ENCODE assay signal across 11 cellular contexts in genomic region chr5:88979244-88979643, GRCh38.
DNase-seq lines count a peak whose midpoint lies in the region; ATAC-seq lines count a peak whose summit lies in the region.
"Had no signal": no experiment of that assay in that cellular context is flagged by ENCODE, and none has a peak within 500 bp of the region (broad histone marks: within the 10 kb centered on the region; RNA-seq: fewer than 3 reads in every experiment).

No MANE protein-coding gene starts in this region.

- no peak overlapping the region for H3K4me3 Mint-ChIP-seq in activated naive CD4-positive, alpha-beta T cell treated with anti-CD3 and anti-CD28 coated beads, Interleukin-2, amount 10 ng/mL, durations not matched to agents 7 days and 5 days
- H3K4me3 Mint-ChIP-seq in activated naive CD8-positive, alpha-beta T cell treated with anti-CD3 and anti-CD28 coated beads for 36 hours: no peak overlapping the region
- peak overlapping the region in 1 of 2 donors; percentile 56 for H3K4me3 Mint-ChIP-seq in stimulated activated naive CD8-positive, alpha-beta T cell treated with anti-CD3 and anti-CD28 coated beads, Interleukin-15, amount 100 ng/mL, for 72 hours
- H3K4me3 Mint-ChIP-seq: activated naive CD4-positive, alpha-beta T cell treated with anti-CD3 and anti-CD28 coated beads, Interleukin-2, amount 50 U/mL, for 24 hours had no signal

- no peaks in the 10 kb centered on the region for H3K36me3 Mint-ChIP-seq in activated naive CD4-positive, alpha-beta T cell treated with anti-CD3 and anti-CD28 coated beads, Interleukin-2, amount 50 U/mL, for 72 hours
- H3K36me3 Mint-ChIP-seq in activated naive CD4-positive, alpha-beta T cell treated with anti-CD3 and anti-CD28 coated beads, Interleukin-2, amount 10 ng/mL, durations not matched to agents 7 days and 5 days: no peaks in the 10 kb centered on the region
- H3K36me3 Mint-ChIP-seq in activated naive CD8-positive, alpha-beta T cell treated with anti-CD3 and anti-CD28 coated beads for 36 hours: no peaks in the 10 kb centered on the region
- H3K36me3 Mint-ChIP-seq: activated naive CD4-positive, alpha-beta T cell treated with anti-CD3 and anti-CD28 coated beads, Interleukin-2, amount 50 U/mL, for 24 hours had no signal

- no peaks in the 10 kb centered on the region for H3K4me1 Mint-ChIP-seq in activated naive CD4-positive, alpha-beta T cell treated with anti-CD3 and anti-CD28 coated beads, Interleukin-2, amount 10 ng/mL, durations not matched to agents 7 days and 5 days
- H3K4me1 Mint-ChIP-seq in activated naive CD8-positive, alpha-beta T cell treated with anti-CD3 and anti-CD28 coated beads for 36 hours: peaks cover 15% of the 10 kb centered on the region
- H3K4me1 Mint-ChIP-seq in stimulated activated naive CD8-positive, alpha-beta T cell treated with anti-CD3 and anti-CD28 coated beads, Interleukin-15, amount 100 ng/mL, for 72 hours: peaks cover 23% of the 10 kb centered on the region
- H3K4me1 Mint-ChIP-seq: activated naive CD4-positive, alpha-beta T cell treated with anti-CD3 and anti-CD28 coated beads, Interleukin-2, amount 50 U/mL, for 24 hours had no signal

- H3K9me3 Mint-ChIP-seq in activated naive CD4-positive, alpha-beta T cell treated with anti-CD3 and anti-CD28 coated beads, Interleukin-2, amount 50 U/mL, for 72 hours: peaks cover 7 to 9% of the 10 kb centered on the region in 2 donors
- H3K9me3 Mint-ChIP-seq in activated naive CD4-positive, alpha-beta T cell treated with anti-CD3 and anti-CD28 coated beads, Interleukin-2, amount 10 ng/mL, durations not matched to agents 7 days and 5 days: no peaks in the 10 kb centered on the region
- H3K9me3 Mint-ChIP-seq in activated naive CD8-positive, alpha-beta T cell treated with anti-CD3 and anti-CD28 coated beads for 36 hours: no peaks in the 10 kb centered on the region
- no peaks in the 10 kb centered on the region for H3K9me3 Mint-ChIP-seq in stimulated activated naive CD8-positive, alpha-beta T cell treated with anti-CD3 and anti-CD28 coated beads, Interleukin-15, amount 100 ng/mL, for 72 hours
- H3K9me3 Mint-ChIP-seq: activated naive CD4-positive, alpha-beta T cell treated with anti-CD3 and anti-CD28 coated beads, Interleukin-2, amount 50 U/mL, for 24 hours had no signal

- ATAC-seq in activated naive CD4-positive, alpha-beta T cell treated with anti-CD3 and anti-CD28 coated beads, Interleukin-2, amount 50 U/mL, for 72 hours: peak; percentile 57 to 85
- ATAC-seq in HG03159 (IDR thresholded peaks at IDR 0.05; ENCODE audit: unreplicated experiment) (peak; percentile 60), left ventricle myocardium superior (no peak)
- ATAC-seq in stimulated activated naive CD8-positive, alpha-beta T cell treated with anti-CD3 and anti-CD28 coated beads, Interleukin-15, amount 100 ng/mL, for 72 hours: peak; percentile 87

- peak overlapping the region in 1 of 2 donors; percentile 30 for H3K27ac Mint-ChIP-seq in activated naive CD4-positive, alpha-beta T cell treated with anti-CD3 and anti-CD28 coated beads, Interleukin-2, amount 50 U/mL, for 72 hours
- no peak overlapping the region for H3K27ac Mint-ChIP-seq in activated naive CD4-positive, alpha-beta T cell treated with anti-CD3 and anti-CD28 coated beads, Interleukin-2, amount 10 ng/mL, durations not matched to agents 7 days and 5 days
- H3K27ac Mint-ChIP-seq in activated naive CD8-positive, alpha-beta T cell treated with anti-CD3 and anti-CD28 coated beads for 36 hours: no peak overlapping the region
- peak overlapping the region; percentile 80 to 89 for H3K27ac Mint-ChIP-seq in stimulated activated naive CD8-positive, alpha-beta T cell treated with anti-CD3 and anti-CD28 coated beads, Interleukin-15, amount 100 ng/mL, for 72 hours
- H3K27ac Mint-ChIP-seq: activated naive CD4-positive, alpha-beta T cell treated with anti-CD3 and anti-CD28 coated beads, Interleukin-2, amount 50 U/mL, for 24 hours had no signal

- no peak for DNase-seq in activated naive CD4-positive, alpha-beta T cell treated with anti-CD3 and anti-CD28 coated beads, Interleukin-2, amount 50 U/mL, for 72 hours (ENCODE audit: low spot score in 2 of 2)
- no peak for DNase-seq in activated naive CD4-positive, alpha-beta T cell treated with anti-CD3 and anti-CD28 coated beads, Interleukin-2, amount 10 ng/mL, durations not matched to agents 7 days and 5 days
- peak; percentile 19 for DNase-seq in activated naive CD8-positive, alpha-beta T cell treated with anti-CD3 and anti-CD28 coated beads for 36 hours
- DNase-seq in stimulated activated naive CD8-positive, alpha-beta T cell treated with anti-CD3 and anti-CD28 coated beads, Interleukin-15, amount 100 ng/mL, for 72 hours: peak; percentile 13 to 28
- DNase-seq in NCI-H2196 (lab: John Stamatoyannopoulos, UW; ENCODE audit: unreplicated experiment) (no peak), NCI-H345 treated with DMSO at 0.1 percent for 48 hours (lab: John Stamatoyannopoulos, UW; ENCODE audit: unreplicated experiment) (no peak), left ventricle myocardium superior (no peak)
- DNase-seq: KG1, nucleus accumbens had no signal

- intact Hi-C loops in left ventricle myocardium superior (cut with micrococcal nuclease): no loop called here

- CTCF ChIA-PET in activated naive CD4-positive, alpha-beta T cell treated with anti-CD3 and anti-CD28 coated beads, Interleukin-2, amount 10 ng/mL, durations not matched to agents 7 days and 5 days (lab: Charles Lee): no interaction called here

- H3K27me3 Mint-ChIP-seq in activated naive CD4-positive, alpha-beta T cell treated with anti-CD3 and anti-CD28 coated beads, Interleukin-2, amount 10 ng/mL, durations not matched to agents 7 days and 5 days: no peaks in the 10 kb centered on the region
- peaks cover 11% of the 10 kb centered on the region for H3K27me3 Mint-ChIP-seq in activated naive CD8-positive, alpha-beta T cell treated with anti-CD3 and anti-CD28 coated beads for 36 hours
- H3K27me3 Mint-ChIP-seq in stimulated activated naive CD8-positive, alpha-beta T cell treated with anti-CD3 and anti-CD28 coated beads, Interleukin-15, amount 100 ng/mL, for 72 hours: no peaks in the 10 kb centered on the region
- H3K27me3 Mint-ChIP-seq: activated naive CD4-positive, alpha-beta T cell treated with anti-CD3 and anti-CD28 coated beads, Interleukin-2, amount 50 U/mL, for 24 hours had no signal

Comparison
In these comparisons a context has a peak if more than half of its experiments do, and no peak if none do; other contexts are left out.
1. DNase-seq: peak in activated naive CD8-positive, alpha-beta T cell treated with anti-CD3 and anti-CD28 coated beads for 36 hours (single experiment) and stimulated activated naive CD8-positive, alpha-beta T cell treated with anti-CD3 and anti-CD28 coated beads, Interleukin-15, amount 100 ng/mL, for 72 hours (2 of 2); none in activated naive CD4-positive, alpha-beta T cell treated with anti-CD3 and anti-CD28 coated beads, Interleukin-2, amount 50 U/mL, for 72 hours (0 of 2), activated naive CD4-positive, alpha-beta T cell treated with anti-CD3 and anti-CD28 coated beads, Interleukin-2, amount 10 ng/mL, durations not matched to agents 7 days and 5 days (single experiment), NCI-H2196 (single experiment), NCI-H345 treated with DMSO at 0.1 percent for 48 hours (single experiment) and left ventricle myocardium superior (single experiment).
2. H3K27ac Mint-ChIP-seq: peak in stimulated activated naive CD8-positive, alpha-beta T cell treated with anti-CD3 and anti-CD28 coated beads, Interleukin-15, amount 100 ng/mL, for 72 hours (2 of 2); none in activated naive CD4-positive, alpha-beta T cell treated with anti-CD3 and anti-CD28 coated beads, Interleukin-2, amount 10 ng/mL, durations not matched to agents 7 days and 5 days (single experiment) and activated naive CD8-positive, alpha-beta T cell treated with anti-CD3 and anti-CD28 coated beads for 36 hours (single experiment).